In the genomic region with DNA sequence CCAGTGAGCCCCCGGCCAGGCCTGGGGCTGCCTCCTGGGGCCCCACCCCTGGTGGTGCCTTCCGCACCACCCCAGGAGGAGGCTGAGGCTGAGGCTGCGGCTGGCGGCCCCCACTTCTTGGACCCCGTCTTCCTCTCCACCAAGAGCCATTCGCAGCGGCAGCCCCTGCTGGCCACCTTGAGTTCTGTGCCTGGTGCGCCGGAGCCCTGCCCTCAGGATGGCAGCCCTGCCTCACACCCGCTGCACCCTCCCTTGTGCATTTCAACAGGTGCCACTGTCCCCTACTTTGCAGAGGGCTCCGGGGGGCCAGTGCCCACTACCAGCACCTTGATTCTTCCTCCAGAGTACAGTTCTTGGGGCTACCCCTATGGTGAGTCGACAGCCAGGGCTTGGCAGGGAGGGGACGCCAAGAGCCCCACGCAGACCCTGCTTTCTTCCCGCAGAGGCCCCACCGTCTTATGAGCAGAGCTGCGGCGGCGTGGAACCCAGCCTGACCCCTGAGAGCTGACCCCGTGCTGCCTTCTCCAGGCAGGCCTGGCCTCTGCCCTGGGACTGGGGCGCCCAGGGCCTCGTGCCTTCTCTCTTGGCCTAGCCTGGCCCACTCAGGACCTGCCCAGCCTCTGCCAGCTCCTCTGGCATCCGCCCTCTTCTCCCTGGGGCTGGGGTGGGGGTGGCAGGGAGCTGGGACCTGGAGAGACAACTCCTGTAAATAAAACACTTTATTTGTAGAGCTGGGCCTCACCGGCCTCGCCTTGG, we compare ENCODE assay signal across 3 cellular contexts.
A peak's percentile ranks its signal among the peaks of the same experiment; 100 is the strongest.
TF ChIP-seq lines count a peak whose summit lies in the region.

No MANE protein-coding gene starts in this region.

TF ChIP-seq in A549, 52 proteins besides CTCF, POLR2A, EP300 and RAD21:
- TF ChIP-seq GATA3 (IDR thresholded peaks at IDR 0.05; ENCODE audit: borderline replicate concordance), result no peak
- TF ChIP-seq ZNF302 (CRISPR knock-in tag; IDR thresholded peaks at IDR 0.05), result no peak
- TF ChIP-seq NFE2L2 (conservative IDR thresholded peaks at IDR 0.05; ENCODE audit: low read length), result no peak
- no peak for TF ChIP-seq FOSL2 (IDR thresholded peaks at IDR 0.05)
- no peak for TF ChIP-seq FOSL2 (CRISPR knock-in tag; IDR thresholded peaks at IDR 0.05)
- TF ChIP-seq CEBPB (IDR thresholded peaks at IDR 0.05), result no peak
- no peak for TF ChIP-seq ZSCAN20 (CRISPR knock-in tag; IDR thresholded peaks at IDR 0.05)
- TF ChIP-seq, protein P1, sequence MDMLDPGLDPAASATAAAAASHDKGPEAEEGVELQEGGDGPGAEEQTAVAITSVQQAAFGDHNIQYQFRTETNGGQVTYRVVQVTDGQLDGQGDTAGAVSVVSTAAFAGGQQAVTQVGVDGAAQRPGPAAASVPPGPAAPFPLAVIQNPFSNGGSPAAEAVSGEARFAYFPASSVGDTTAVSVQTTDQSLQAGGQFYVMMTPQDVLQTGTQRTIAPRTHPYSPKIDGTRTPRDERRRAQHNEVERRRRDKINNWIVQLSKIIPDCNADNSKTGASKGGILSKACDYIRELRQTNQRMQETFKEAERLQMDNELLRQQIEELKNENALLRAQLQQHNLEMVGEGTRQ (IDR thresholded peaks at IDR 0.05), result no peak
- TF ChIP-seq ZC3H11A (IDR thresholded peaks at IDR 0.05), result no peak
- TF ChIP-seq RCOR1 (IDR thresholded peaks at IDR 0.05; ENCODE audit: low read depth, low read length), result no peak
- TF ChIP-seq, protein P2, sequence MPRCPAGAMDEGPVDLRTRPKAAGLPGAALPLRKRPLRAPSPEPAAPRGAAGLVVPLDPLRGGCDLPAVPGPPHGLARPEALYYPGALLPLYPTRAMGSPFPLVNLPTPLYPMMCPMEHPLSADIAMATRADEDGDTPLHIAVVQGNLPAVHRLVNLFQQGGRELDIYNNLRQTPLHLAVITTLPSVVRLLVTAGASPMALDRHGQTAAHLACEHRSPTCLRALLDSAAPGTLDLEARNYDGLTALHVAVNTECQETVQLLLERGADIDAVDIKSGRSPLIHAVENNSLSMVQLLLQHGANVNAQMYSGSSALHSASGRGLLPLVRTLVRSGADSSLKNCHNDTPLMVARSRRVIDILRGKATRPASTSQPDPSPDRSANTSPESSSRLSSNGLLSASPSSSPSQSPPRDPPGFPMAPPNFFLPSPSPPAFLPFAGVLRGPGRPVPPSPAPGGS (IDR thresholded peaks at IDR 0.05), result no peak

TF ChIP-seq in GM23338, 12 proteins besides CTCF, POLR2A, EP300 and RAD21:
- TF ChIP-seq, protein P3, sequence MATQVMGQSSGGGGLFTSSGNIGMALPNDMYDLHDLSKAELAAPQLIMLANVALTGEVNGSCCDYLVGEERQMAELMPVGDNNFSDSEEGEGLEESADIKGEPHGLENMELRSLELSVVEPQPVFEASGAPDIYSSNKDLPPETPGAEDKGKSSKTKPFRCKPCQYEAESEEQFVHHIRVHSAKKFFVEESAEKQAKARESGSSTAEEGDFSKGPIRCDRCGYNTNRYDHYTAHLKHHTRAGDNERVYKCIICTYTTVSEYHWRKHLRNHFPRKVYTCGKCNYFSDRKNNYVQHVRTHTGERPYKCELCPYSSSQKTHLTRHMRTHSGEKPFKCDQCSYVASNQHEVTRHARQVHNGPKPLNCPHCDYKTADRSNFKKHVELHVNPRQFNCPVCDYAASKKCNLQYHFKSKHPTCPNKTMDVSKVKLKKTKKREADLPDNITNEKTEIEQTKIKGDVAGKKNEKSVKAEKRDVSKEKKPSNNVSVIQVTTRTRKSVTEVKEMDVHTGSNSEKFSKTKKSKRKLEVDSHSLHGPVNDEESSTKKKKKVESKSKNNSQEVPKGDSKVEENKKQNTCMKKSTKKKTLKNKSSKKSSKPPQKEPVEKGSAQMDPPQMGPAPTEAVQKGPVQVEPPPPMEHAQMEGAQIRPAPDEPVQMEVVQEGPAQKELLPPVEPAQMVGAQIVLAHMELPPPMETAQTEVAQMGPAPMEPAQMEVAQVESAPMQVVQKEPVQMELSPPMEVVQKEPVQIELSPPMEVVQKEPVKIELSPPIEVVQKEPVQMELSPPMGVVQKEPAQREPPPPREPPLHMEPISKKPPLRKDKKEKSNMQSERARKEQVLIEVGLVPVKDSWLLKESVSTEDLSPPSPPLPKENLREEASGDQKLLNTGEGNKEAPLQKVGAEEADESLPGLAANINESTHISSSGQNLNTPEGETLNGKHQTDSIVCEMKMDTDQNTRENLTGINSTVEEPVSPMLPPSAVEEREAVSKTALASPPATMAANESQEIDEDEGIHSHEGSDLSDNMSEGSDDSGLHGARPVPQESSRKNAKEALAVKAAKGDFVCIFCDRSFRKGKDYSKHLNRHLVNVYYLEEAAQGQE (IDR thresholded peaks at IDR 0.05; ENCODE audit: unreplicated experiment), result no peak
- TF ChIP-seq NANOG (IDR thresholded peaks at IDR 0.05; ENCODE audit: borderline replicate concordance) (no peak), ZNF114 (CRISPR knock-in tag; IDR thresholded peaks at IDR 0.05) (no peak), POLR2AphosphoS5 (IDR thresholded peaks at IDR 0.05; ENCODE audit: low read depth) (peak; percentile 43; the same call in 1 of the 2 replicates)
TF ChIP-seq in GM23338: peak in this region for 1.

TF ChIP-seq in K562, 482 proteins besides CTCF, POLR2A, EP300 and RAD21:
- TF ChIP-seq, protein P4, sequence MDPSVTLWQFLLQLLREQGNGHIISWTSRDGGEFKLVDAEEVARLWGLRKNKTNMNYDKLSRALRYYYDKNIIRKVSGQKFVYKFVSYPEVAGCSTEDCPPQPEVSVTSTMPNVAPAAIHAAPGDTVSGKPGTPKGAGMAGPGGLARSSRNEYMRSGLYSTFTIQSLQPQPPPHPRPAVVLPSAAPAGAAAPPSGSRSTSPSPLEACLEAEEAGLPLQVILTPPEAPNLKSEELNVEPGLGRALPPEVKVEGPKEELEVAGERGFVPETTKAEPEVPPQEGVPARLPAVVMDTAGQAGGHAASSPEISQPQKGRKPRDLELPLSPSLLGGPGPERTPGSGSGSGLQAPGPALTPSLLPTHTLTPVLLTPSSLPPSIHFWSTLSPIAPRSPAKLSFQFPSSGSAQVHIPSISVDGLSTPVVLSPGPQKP (CRISPR knock-in tag; IDR thresholded peaks at IDR 0.05), result no peak
- TF ChIP-seq RBFOX2 (IDR thresholded peaks at IDR 0.05; ENCODE audit: low read depth, low read length), result peak; percentile 53
- TF ChIP-seq POLR2G (IDR thresholded peaks at IDR 0.05; ENCODE audit: low read depth, low read length), result peak; percentile 19; the same call in 1 of the 2 replicates
- TF ChIP-seq CBX1 (IDR thresholded peaks at IDR 0.05; ENCODE audit: low read depth), result no peak
- no peak for TF ChIP-seq ZNF444 (CRISPR knock-in tag; IDR thresholded peaks at IDR 0.05)
- TF ChIP-seq ETS2 (tag; IDR thresholded peaks at IDR 0.05; ENCODE audit: borderline replicate concordance, poor library complexity, severe bottlenecking), result no peak
- TF ChIP-seq BRCA1 (IDR thresholded peaks at IDR 0.05), result no peak
- no peak for TF ChIP-seq BRCA1 (CRISPR knock-in tag; IDR thresholded peaks at IDR 0.05)
- TF ChIP-seq HDAC6 (IDR thresholded peaks at IDR 0.05; ENCODE audit: low read depth, low read length), result no peak
- peak; percentile 23; the same call in 1 of the 2 replicates for TF ChIP-seq HNRNPL (IDR thresholded peaks at IDR 0.05; ENCODE audit: low read depth, low read length)
- TF ChIP-seq, protein P5, sequence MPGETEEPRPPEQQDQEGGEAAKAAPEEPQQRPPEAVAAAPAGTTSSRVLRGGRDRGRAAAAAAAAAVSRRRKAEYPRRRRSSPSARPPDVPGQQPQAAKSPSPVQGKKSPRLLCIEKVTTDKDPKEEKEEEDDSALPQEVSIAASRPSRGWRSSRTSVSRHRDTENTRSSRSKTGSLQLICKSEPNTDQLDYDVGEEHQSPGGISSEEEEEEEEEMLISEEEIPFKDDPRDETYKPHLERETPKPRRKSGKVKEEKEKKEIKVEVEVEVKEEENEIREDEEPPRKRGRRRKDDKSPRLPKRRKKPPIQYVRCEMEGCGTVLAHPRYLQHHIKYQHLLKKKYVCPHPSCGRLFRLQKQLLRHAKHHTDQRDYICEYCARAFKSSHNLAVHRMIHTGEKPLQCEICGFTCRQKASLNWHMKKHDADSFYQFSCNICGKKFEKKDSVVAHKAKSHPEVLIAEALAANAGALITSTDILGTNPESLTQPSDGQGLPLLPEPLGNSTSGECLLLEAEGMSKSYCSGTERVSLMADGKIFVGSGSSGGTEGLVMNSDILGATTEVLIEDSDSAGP (CRISPR knock-in tag; IDR thresholded peaks at IDR 0.05), result no peak
- TF ChIP-seq TBL1XR1 (IDR thresholded peaks at IDR 0.05; ENCODE audit: low read length in 2 of 2), result no peak
- TF ChIP-seq, protein P6, sequence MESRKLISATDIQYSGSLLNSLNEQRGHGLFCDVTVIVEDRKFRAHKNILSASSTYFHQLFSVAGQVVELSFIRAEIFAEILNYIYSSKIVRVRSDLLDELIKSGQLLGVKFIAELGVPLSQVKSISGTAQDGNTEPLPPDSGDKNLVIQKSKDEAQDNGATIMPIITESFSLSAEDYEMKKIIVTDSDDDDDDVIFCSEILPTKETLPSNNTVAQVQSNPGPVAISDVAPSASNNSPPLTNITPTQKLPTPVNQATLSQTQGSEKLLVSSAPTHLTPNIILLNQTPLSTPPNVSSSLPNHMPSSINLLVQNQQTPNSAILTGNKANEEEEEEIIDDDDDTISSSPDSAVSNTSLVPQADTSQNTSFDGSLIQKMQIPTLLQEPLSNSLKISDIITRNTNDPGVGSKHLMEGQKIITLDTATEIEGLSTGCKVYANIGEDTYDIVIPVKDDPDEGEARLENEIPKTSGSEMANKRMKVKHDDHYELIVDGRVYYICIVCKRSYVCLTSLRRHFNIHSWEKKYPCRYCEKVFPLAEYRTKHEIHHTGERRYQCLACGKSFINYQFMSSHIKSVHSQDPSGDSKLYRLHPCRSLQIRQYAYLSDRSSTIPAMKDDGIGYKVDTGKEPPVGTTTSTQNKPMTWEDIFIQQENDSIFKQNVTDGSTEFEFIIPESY (CRISPR knock-in tag; IDR thresholded peaks at IDR 0.05), result peak; percentile 82
- TF ChIP-seq RBM15 (IDR thresholded peaks at IDR 0.05; ENCODE audit: insufficient read depth, low read length), result no peak
- TF ChIP-seq RBM25 (IDR thresholded peaks at IDR 0.05; ENCODE audit: low read depth, low read length, severe bottlenecking), result no peak
